Comparison of ENCODE assay signal across 18 cellular contexts in the genomic region with DNA sequence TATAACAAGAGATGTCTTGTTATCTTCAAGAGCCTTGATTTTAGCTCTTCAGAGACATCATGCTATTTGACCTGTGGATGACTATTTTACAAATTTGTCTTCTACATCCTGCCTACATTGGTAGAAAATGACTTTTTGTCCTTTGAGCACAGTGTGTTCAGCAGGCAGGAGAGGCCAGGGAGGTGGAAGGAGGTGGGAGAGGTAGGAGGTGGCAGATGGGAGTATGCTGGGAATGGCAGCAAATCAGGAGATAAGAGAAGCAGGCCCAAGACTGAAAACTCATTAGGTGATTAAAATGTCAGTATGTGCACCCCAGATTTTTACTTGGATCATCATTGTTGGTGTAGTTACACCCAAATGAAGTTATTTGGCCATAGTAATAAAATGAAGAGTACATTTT.
"Had no signal": no experiment of that assay in that cellular context is flagged by ENCODE, and none has a peak within 500 bp of the region (broad histone marks: within the 10 kb centered on the region; RNA-seq: fewer than 3 reads in every experiment).

No MANE protein-coding gene starts in this region.

- H3K9me3 ChIP-seq: ascending aorta, left ventricle myocardium inferior, right atrium auricular region, upper lobe of right lung had no signal

- H3K4me3 ChIP-seq: ascending aorta, cardiac muscle cell, dorsolateral prefrontal cortex, left ventricle myocardium inferior, right atrium auricular region, upper lobe of right lung had no signal

- H3K4me3 Mint-ChIP-seq: activated naive CD4-positive, alpha-beta T cell treated with anti-CD3 and anti-CD28 coated beads for 36 hours; memory B cell; natural killer cell treated with Interleukin-12 subunit alpha and Interleukin-12 subunit beta and Interleukin-15 and Interleukin-18, amount 100 ng/mL, for 72 hours; T-cell had no signal

- H3K36me3 Mint-ChIP-seq: memory B cell; natural killer cell treated with Interleukin-12 subunit alpha and Interleukin-12 subunit beta and Interleukin-15 and Interleukin-18, amount 100 ng/mL, for 72 hours; T-cell had no signal

- H3K9me3 Mint-ChIP-seq: activated naive CD4-positive, alpha-beta T cell treated with anti-CD3 and anti-CD28 coated beads for 36 hours; activated T-helper 2 cell treated with anti-CD3 and anti-CD28 coated beads, Interferon-gamma antibody, Interleukin-2, Interleukin-4, amounts not matched to agents 10 μg/mL and 5 μg/mL and 100 μg/mL, durations not matched to agents 14 hours and 24 hours and 36 hours; memory B cell; natural killer cell treated with Interleukin-12 subunit alpha and Interleukin-12 subunit beta and Interleukin-15 and Interleukin-18, amount 100 ng/mL, for 72 hours; T-cell had no signal

- ATAC-seq: natural killer cell treated with Interleukin-12 subunit alpha and Interleukin-12 subunit beta and Interleukin-15 and Interleukin-18, amount 100 ng/mL, for 72 hours; T-cell had no signal

- H3K36me3 ChIP-seq: cardiac muscle cell, right atrium auricular region, upper lobe of right lung had no signal

- H3K27ac Mint-ChIP-seq: activated naive CD4-positive, alpha-beta T cell treated with anti-CD3 and anti-CD28 coated beads for 36 hours; memory B cell; natural killer cell treated with Interleukin-12 subunit alpha and Interleukin-12 subunit beta and Interleukin-15 and Interleukin-18, amount 100 ng/mL, for 72 hours; T-cell had no signal

- H3K27ac ChIP-seq: ascending aorta, dorsolateral prefrontal cortex, left ventricle myocardium inferior, right atrium auricular region, upper lobe of right lung had no signal

- H3K4me1 ChIP-seq: ascending aorta, right atrium auricular region, upper lobe of right lung had no signal

- H3K27me3 ChIP-seq: ascending aorta, cardiac muscle cell, right atrium auricular region, upper lobe of right lung had no signal

- H3K4me1 Mint-ChIP-seq: memory B cell had no signal

- FAIRE-seq: endometrium had no signal

- DNase-seq: activated CD4-positive, alpha-beta T cell treated with anti-CD3 and anti-CD28 coated beads for 1 hour; activated CD4-positive, alpha-beta T cell treated with anti-CD3 and anti-CD28 coated beads, Interleukin-2, amount 50 U/mL, for 4 hours; activated naive CD4-positive, alpha-beta T cell treated with anti-CD3 and anti-CD28 coated beads for 36 hours; dorsolateral prefrontal cortex; hypothalamus; left ventricle myocardium inferior; stimulated activated CD4-positive, alpha-beta T cell treated with anti-CD3 and anti-CD28 coated beads, Interleukin-4, amount 100 ng/mL, for 4 hours; stimulated activated CD8-positive, alpha-beta memory T cell treated with anti-CD3 and anti-CD28 coated beads, Interleukin-4, amount 100 ng/mL, for 48 hours; stimulated activated naive CD4-positive, alpha-beta T cell treated with Interleukin-2 at 50 U/mL for 16 hours; T-cell; upper lobe of right lung had no signal
